8 cellular contexts compared by ENCODE assay signal in the genomic region with DNA sequence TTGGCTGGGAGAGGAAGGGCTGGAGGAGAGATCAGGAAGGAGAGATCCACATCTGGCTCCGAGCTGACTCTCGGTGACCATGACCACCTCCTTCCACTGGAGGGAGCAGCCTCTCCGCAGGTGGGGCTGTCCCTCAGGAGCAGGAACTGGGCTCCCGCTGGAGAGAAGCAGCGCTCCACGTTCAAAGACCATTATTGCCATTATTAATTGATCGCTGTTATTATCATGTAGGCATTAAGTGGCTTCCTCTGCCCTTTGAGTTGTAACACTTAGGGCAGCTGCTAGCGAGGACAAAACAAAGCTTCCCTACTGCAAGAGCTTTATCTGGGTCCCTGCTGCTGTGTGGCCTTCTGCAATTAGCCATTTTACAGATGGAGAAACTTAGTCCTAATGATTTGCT.
DNase-seq lines count a peak whose midpoint lies in the region; ATAC-seq and TF ChIP-seq lines count a peak whose summit lies in the region.

No MANE protein-coding gene starts in this region.

- H3K36me3 ChIP-seq in esophagus squamous epithelium (no peaks in the 10 kb centered on the region), neural cell (ENCODE audit: insufficient read depth, low read length) (no peaks in the 10 kb centered on the region)

- H3K9ac ChIP-seq in neural cell (ENCODE audit: low read length): no peak overlapping the region

- TF ChIP-seq EP300 in Ishikawa (IDR thresholded peaks at IDR 0.05; ENCODE audit: borderline replicate concordance): no peak
- no peak for TF ChIP-seq EP300 in neural cell (conservative IDR thresholded peaks at IDR 0.05; ENCODE audit: poor library complexity, severe bottlenecking)

- H3K9me3 ChIP-seq in esophagus squamous epithelium (no peaks in the 10 kb centered on the region), neural cell (ENCODE audit: low read length) (no peaks in the 10 kb centered on the region)

- no peaks in the 10 kb centered on the region for H3K79me2 ChIP-seq in neural cell (replicated peaks; ENCODE audit: insufficient read depth, low read length)

- H3F3A ChIP-seq in neural cell (ENCODE audit: insufficient read depth, low read length, poor library complexity, severe bottlenecking): no peaks in the 10 kb centered on the region

- TF ChIP-seq CTCF in GM12864 (IDR thresholded peaks at IDR 0.05; ENCODE audit: low read depth, low read length, missing control alignments) (peak; percentile 72), esophagus squamous epithelium (IDR thresholded peaks at IDR 0.05) (peak in 5 of 6 experiments; percentile 37 to 77 (median 56)), neural cell (IDR thresholded peaks at IDR 0.05; ENCODE audit: poor library complexity, severe bottlenecking) (peak; percentile 90)

- DNase-seq in ACHN (peak; percentile 35), GM12864 (ENCODE audit: low read depth) (no peak), RPMI8226 (peak; percentile 51), esophagus squamous epithelium (lab: John Stamatoyannopoulos, UW) (no peak), T-helper 2 cell (no peak)

- no peak for TF ChIP-seq POLR2A in esophagus squamous epithelium (IDR thresholded peaks at IDR 0.05)

- in situ Hi-C loops in ACHN (cut with HindIII; ENCODE audit: low pct_ligation_motif_present, low pct_unique_long_range_greater_than_20kb, low sequenced_read_pairs): no loop called here

- H3K4me1 ChIP-seq in esophagus squamous epithelium: no peaks in the 10 kb centered on the region

- no peak overlapping the region for H3K4me3 ChIP-seq in GM12864 (ENCODE audit: low read depth, low read length)
- H3K4me3 ChIP-seq in esophagus squamous epithelium: no peak overlapping the region
- H3K4me3 ChIP-seq in neural cell (ENCODE audit: low read length): no peak overlapping the region

- no peak overlapping the region for H3K4me2 ChIP-seq in neural cell (ENCODE audit: low read length)

- intact Hi-C loops in esophagus squamous epithelium (cut with DNase I): loop anchor here (10.0 kb wide), 1 partner anchor 387 kb away; no protein-coding TSS in a partner anchor

- H4K20me1 ChIP-seq in neural cell (ENCODE audit: insufficient read depth): no peaks in the 10 kb centered on the region

- 4 to 10% methylated on average over 2 to 7 of the region's 8 CpGs for WGBS in esophagus squamous epithelium, 2 donors

- no peak overlapping the region for H2AFZ ChIP-seq in neural cell (ENCODE audit: low read depth, low read length)

- H3K9me2 ChIP-seq in neural cell (ENCODE audit: insufficient read depth, low read length): no peaks in the 10 kb centered on the region

- H3K27ac ChIP-seq in esophagus squamous epithelium: no peak overlapping the region
- no peak overlapping the region for H3K27ac ChIP-seq in neural cell (ENCODE audit: low read length)

- H3K27me3 ChIP-seq in esophagus squamous epithelium: peaks cover 0 to 83% (median 0%) of the 10 kb centered on the region in 4 donors
- peaks cover 2% of the 10 kb centered on the region for H3K27me3 ChIP-seq in neural cell (ENCODE audit: insufficient read depth, low read depth, low read length)

- ATAC-seq in GM21381 (IDR thresholded peaks at IDR 0.05; ENCODE audit: unreplicated experiment): no peak

- TF ChIP-seq RAD21 in Ishikawa (IDR thresholded peaks at IDR 0.05; ENCODE audit: low read depth): peak; percentile 73
- TF ChIP-seq RAD21 in neural cell (conservative IDR thresholded peaks at IDR 0.05): peak; percentile 97

TF ChIP-seq in Ishikawa, 13 proteins besides CTCF, POLR2A, EP300 and RAD21 (continues in another document):
- TF ChIP-seq FOXM1 (IDR thresholded peaks at IDR 0.05; ENCODE audit: borderline replicate concordance, low read depth) (no peak), TEAD4 (IDR thresholded peaks at IDR 0.05) (no peak), CEBPB (IDR thresholded peaks at IDR 0.05) (no peak), EGR1 (IDR thresholded peaks at IDR 0.05) (no peak), ZBTB7A (IDR thresholded peaks at IDR 0.05; ENCODE audit: low read depth) (no peak), YY1 (IDR thresholded peaks at IDR 0.05; ENCODE audit: low read depth) (no peak), TCF12 (IDR thresholded peaks at IDR 0.05; ENCODE audit: low read depth) (no peak)
- TF ChIP-seq, protein P1, sequence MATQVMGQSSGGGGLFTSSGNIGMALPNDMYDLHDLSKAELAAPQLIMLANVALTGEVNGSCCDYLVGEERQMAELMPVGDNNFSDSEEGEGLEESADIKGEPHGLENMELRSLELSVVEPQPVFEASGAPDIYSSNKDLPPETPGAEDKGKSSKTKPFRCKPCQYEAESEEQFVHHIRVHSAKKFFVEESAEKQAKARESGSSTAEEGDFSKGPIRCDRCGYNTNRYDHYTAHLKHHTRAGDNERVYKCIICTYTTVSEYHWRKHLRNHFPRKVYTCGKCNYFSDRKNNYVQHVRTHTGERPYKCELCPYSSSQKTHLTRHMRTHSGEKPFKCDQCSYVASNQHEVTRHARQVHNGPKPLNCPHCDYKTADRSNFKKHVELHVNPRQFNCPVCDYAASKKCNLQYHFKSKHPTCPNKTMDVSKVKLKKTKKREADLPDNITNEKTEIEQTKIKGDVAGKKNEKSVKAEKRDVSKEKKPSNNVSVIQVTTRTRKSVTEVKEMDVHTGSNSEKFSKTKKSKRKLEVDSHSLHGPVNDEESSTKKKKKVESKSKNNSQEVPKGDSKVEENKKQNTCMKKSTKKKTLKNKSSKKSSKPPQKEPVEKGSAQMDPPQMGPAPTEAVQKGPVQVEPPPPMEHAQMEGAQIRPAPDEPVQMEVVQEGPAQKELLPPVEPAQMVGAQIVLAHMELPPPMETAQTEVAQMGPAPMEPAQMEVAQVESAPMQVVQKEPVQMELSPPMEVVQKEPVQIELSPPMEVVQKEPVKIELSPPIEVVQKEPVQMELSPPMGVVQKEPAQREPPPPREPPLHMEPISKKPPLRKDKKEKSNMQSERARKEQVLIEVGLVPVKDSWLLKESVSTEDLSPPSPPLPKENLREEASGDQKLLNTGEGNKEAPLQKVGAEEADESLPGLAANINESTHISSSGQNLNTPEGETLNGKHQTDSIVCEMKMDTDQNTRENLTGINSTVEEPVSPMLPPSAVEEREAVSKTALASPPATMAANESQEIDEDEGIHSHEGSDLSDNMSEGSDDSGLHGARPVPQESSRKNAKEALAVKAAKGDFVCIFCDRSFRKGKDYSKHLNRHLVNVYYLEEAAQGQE (IDR thresholded peaks at IDR 0.05; ENCODE audit: low read depth): no peak
- TF ChIP-seq, protein P2, sequence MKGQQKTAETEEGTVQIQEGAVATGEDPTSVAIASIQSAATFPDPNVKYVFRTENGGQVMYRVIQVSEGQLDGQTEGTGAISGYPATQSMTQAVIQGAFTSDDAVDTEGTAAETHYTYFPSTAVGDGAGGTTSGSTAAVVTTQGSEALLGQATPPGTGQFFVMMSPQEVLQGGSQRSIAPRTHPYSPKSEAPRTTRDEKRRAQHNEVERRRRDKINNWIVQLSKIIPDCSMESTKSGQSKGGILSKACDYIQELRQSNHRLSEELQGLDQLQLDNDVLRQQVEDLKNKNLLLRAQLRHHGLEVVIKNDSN (IDR thresholded peaks at IDR 0.05): no peak
- TF ChIP-seq, protein P3, sequence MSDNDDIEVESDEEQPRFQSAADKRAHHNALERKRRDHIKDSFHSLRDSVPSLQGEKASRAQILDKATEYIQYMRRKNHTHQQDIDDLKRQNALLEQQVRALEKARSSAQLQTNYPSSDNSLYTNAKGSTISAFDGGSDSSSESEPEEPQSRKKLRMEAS (IDR thresholded peaks at IDR 0.05): no peak

TF ChIP-seq in neural cell, 6 proteins besides CTCF, POLR2A, EP300 and RAD21:
- peak; percentile 95 for TF ChIP-seq SMC3 (conservative IDR thresholded peaks at IDR 0.05; ENCODE audit: poor library complexity)
- no peak for TF ChIP-seq TAF1 (IDR thresholded peaks at IDR 0.05; ENCODE audit: low read depth)

Comparison
In these comparisons a context has a peak if more than half of its experiments do, and no peak if none do; other contexts are left out.
1. DNase-seq: peak in ACHN (single experiment) and RPMI8226 (single experiment); none in GM12864 (single experiment), esophagus squamous epithelium (single experiment) and T-helper 2 cell (0 of 5).
2. Peak in every context shown above with its lines, with median percentiles within 50 percentile points of each other: CTCF ChIP-seq.